In genomic region chr13:45466359-45466758, GRCh38 we compare ENCODE assay signal across 8 cellular contexts. TPM values are rescaled to one million over a fixed set of nuclear protein-coding genes. Genes with fewer than 3 reads are reported as not detected.
DNase-seq lines count a peak whose midpoint lies in the region; ATAC-seq and TF ChIP-seq lines count a peak whose summit lies in the region.

No MANE protein-coding gene starts in this region.

- DNase-seq in AG04449 (ENCODE audit: low read depth, low spot score) (no peak), HFF-Myc (ENCODE audit: extremely low read depth, low read depth) (no peak), astrocyte of the cerebellum (ENCODE audit: low read depth) (no peak), mucosa of descending colon (peak in 1 of 3 donors; percentile 15), lower leg skin (ENCODE audit: low spot score in 2 of 2) (no peak)

- peak overlapping the region; percentile 92 for H3K4me3 ChIP-seq in AG04449 (ENCODE audit: low read depth, low read length)
- peak overlapping the region; percentile 88 for H3K4me3 ChIP-seq in HFF-Myc (replicated peaks; ENCODE audit: low read depth, low read length)
- H3K4me3 ChIP-seq in astrocyte of the cerebellum (ENCODE audit: low read depth, low read length), result peak overlapping the region; percentile 88
- H3K4me3 ChIP-seq in mucosa of descending colon, result no peak overlapping the region
- no peak overlapping the region for H3K4me3 ChIP-seq in lower leg skin (ENCODE audit: low read depth, poor library complexity, severe bottlenecking)

- TF ChIP-seq CTCF in AG04449 (IDR thresholded peaks at IDR 0.05; ENCODE audit: insufficient read depth, low read length, missing control alignments) (no peak), HFF-Myc (IDR thresholded peaks at IDR 0.05; ENCODE audit: low read depth, low read length, missing control alignments) (no peak), astrocyte of the cerebellum (IDR thresholded peaks at IDR 0.05; ENCODE audit: low read depth, low read length, missing control alignments) (no peak), mucosa of descending colon (IDR thresholded peaks at IDR 0.05) (no peak), lower leg skin (IDR thresholded peaks at IDR 0.05) (no peak)

- WGBS in lower leg skin, 2 donors, result 77 to 79% methylated on average over 4 of the region's 4 CpGs

- peak; percentile 6 for ATAC-seq in mucosa of descending colon
- ATAC-seq in HG03342 (IDR thresholded peaks at IDR 0.05; ENCODE audit: unreplicated experiment), result no peak
- no peak for ATAC-seq in HG03039 (IDR thresholded peaks at IDR 0.05; ENCODE audit: unreplicated experiment)
- ATAC-seq in HG03565 (IDR thresholded peaks at IDR 0.05; ENCODE audit: unreplicated experiment), result no peak

- H3K4me1 ChIP-seq in mucosa of descending colon (ENCODE audit: low read depth), result peaks cover 45% of the 10 kb centered on the region

- CTCF ChIA-PET in AG04449 (lab: Yijun Ruan, JAX), result interaction anchor here (1.0 to 2.9 kb wide), 2 partner anchors 9 to 15 kb away, joined by 3 to 7 read pairs; no protein-coding TSS in a partner anchor

- intact Hi-C loops in mucosa of descending colon (cut with DNase I, micrococcal nuclease), result no loop called here
- intact Hi-C loops in lower leg skin (cut with DNase I; ENCODE audit: low total_unique reads), result no loop called here

- no peak for TF ChIP-seq POLR2A in lower leg skin (IDR thresholded peaks at IDR 0.05)

- no peaks in the 10 kb centered on the region for H3K36me3 ChIP-seq in mucosa of descending colon (ENCODE audit: low read depth)

- POLR2A ChIA-PET in AG04449 (lab: Yijun Ruan, JAX), result no interaction called here

- in situ Hi-C loops in astrocyte of the cerebellum (cut with HindIII; ENCODE audit: low sequenced_read_pairs), result no loop called here

- no peaks in the 10 kb centered on the region for H3K9me3 ChIP-seq in mucosa of descending colon

RNA-seq across cellular contexts. Expression of gene COG3, which starts 1.6 kb away (rescaled TPM):
- total RNA-seq in mucosa of descending colon, result 10 to 100 TPM; 37.0 to 51.3 (median 47.2) TPM
- total RNA-seq in lower leg skin, result 10 to 100 TPM; 31.9 to 41.9 (median 33.4) TPM

RNA-seq across cellular contexts. Expression of gene SLC25A30, which starts 48.2 kb away (rescaled TPM):
- total RNA-seq in mucosa of descending colon, result 10 to 100 TPM; 10.5 to 20.0 (median 13.6) TPM
- 10 to 100 TPM in 3 of 4 donors, 1 to 10 TPM in 1; 8.0 to 23.3 (median 20.4) TPM for total RNA-seq in lower leg skin

Comparison
In these comparisons a context has a peak if more than half of its experiments do, and no peak if none do; other contexts are left out.
1. H3K4me3 ChIP-seq: peak in AG04449 (single experiment), HFF-Myc (single experiment) and astrocyte of the cerebellum (single experiment); none in mucosa of descending colon (single experiment) and lower leg skin (single experiment).